Comparison of ENCODE assay signal across 1 cellular context in the genomic region with DNA sequence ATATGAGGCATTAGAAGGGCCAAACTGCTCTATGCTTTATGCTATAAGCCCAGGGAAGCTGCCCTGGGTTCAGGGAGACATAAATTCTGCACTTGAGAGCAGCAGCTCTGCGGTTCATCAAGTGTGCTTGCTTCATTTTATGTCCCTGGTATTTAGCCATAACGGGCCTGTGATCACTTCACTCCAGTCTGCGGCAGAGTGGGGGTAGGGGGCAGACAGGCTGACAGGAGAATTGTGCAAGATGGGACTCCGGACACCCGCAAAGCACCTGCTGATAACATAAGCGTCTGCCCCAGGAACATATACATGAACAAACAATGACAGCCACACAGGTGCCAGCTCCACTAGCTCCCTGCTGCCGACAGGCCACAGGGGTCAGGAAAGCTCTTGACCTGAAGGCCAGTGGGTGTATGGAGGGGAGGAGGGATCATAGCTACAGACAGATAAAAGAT.
TF ChIP-seq lines count a peak whose summit lies in the region.

No MANE protein-coding gene starts in this region.

TF ChIP-seq in HepG2, 621 proteins besides CTCF, POLR2A, EP300 and RAD21 (continued from another document and continues in another):
- TF ChIP-seq, protein P1, sequence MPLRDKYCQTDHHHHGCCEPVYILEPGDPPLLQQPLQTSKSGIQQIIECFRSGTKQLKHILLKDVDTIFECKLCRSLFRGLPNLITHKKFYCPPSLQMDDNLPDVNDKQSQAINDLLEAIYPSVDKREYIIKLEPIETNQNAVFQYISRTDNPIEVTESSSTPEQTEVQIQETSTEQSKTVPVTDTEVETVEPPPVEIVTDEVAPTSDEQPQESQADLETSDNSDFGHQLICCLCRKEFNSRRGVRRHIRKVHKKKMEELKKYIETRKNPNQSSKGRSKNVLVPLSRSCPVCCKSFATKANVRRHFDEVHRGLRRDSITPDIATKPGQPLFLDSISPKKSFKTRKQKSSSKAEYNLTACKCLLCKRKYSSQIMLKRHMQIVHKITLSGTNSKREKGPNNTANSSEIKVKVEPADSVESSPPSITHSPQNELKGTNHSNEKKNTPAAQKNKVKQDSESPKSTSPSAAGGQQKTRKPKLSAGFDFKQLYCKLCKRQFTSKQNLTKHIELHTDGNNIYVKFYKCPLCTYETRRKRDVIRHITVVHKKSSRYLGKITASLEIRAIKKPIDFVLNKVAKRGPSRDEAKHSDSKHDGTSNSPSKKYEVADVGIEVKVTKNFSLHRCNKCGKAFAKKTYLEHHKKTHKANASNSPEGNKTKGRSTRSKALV (CRISPR knock-in tag; IDR thresholded peaks at IDR 0.05), result no peak
- TF ChIP-seq ZNF510 (CRISPR knock-in tag; IDR thresholded peaks at IDR 0.05; ENCODE audit: low read depth), result no peak
- no peak for TF ChIP-seq ZC3H4 (CRISPR knock-in tag; IDR thresholded peaks at IDR 0.05; ENCODE audit: borderline replicate concordance)
- TF ChIP-seq FOXP1 (IDR thresholded peaks at IDR 0.05), result no peak
- peak; percentile 87 for TF ChIP-seq FOXP1 (CRISPR knock-in tag; IDR thresholded peaks at IDR 0.05)
- no peak for TF ChIP-seq ZBTB1 (CRISPR knock-in tag; IDR thresholded peaks at IDR 0.05; ENCODE audit: borderline replicate concordance)
- peak; percentile 95 for TF ChIP-seq ZMYM4 (CRISPR knock-in tag; IDR thresholded peaks at IDR 0.05)
- TF ChIP-seq AHDC1 (CRISPR knock-in tag; IDR thresholded peaks at IDR 0.05; ENCODE audit: borderline replicate concordance), result peak; percentile 97
- peak; percentile 85 for TF ChIP-seq ZNF501 (CRISPR knock-in tag; IDR thresholded peaks at IDR 0.05)
- peak; percentile 80; the same call in 1 of the 2 replicates for TF ChIP-seq ETV5 (CRISPR knock-in tag; IDR thresholded peaks at IDR 0.05; ENCODE audit: borderline replicate concordance)
- TF ChIP-seq, protein P2, sequence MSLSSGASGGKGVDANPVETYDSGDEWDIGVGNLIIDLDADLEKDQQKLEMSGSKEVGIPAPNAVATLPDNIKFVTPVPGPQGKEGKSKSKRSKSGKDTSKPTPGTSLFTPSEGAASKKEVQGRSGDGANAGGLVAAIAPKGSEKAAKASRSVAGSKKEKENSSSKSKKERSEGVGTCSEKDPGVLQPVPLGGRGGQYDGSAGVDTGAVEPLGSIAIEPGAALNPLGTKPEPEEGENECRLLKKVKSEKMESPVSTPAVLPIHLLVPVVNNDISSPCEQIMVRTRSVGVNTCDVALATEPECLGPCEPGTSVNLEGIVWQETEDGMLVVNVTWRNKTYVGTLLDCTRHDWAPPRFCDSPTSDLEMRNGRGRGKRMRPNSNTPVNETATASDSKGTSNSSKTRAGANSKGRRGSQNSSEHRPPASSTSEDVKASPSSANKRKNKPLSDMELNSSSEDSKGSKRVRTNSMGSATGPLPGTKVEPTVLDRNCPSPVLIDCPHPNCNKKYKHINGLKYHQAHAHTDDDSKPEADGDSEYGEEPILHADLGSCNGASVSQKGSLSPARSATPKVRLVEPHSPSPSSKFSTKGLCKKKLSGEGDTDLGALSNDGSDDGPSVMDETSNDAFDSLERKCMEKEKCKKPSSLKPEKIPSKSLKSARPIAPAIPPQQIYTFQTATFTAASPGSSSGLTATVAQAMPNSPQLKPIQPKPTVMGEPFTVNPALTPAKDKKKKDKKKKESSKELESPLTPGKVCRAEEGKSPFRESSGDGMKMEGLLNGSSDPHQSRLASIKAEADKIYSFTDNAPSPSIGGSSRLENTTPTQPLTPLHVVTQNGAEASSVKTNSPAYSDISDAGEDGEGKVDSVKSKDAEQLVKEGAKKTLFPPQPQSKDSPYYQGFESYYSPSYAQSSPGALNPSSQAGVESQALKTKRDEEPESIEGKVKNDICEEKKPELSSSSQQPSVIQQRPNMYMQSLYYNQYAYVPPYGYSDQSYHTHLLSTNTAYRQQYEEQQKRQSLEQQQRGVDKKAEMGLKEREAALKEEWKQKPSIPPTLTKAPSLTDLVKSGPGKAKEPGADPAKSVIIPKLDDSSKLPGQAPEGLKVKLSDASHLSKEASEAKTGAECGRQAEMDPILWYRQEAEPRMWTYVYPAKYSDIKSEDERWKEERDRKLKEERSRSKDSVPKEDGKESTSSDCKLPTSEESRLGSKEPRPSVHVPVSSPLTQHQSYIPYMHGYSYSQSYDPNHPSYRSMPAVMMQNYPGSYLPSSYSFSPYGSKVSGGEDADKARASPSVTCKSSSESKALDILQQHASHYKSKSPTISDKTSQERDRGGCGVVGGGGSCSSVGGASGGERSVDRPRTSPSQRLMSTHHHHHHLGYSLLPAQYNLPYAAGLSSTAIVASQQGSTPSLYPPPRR (CRISPR knock-in tag; IDR thresholded peaks at IDR 0.05; ENCODE audit: borderline replicate concordance), result peak; percentile 98
- peak; percentile 90 for TF ChIP-seq NFKBIZ (CRISPR knock-in tag; IDR thresholded peaks at IDR 0.05)
- peak; percentile 55; the same call in 1 of the 2 replicates for TF ChIP-seq NFYB (CRISPR knock-in tag; IDR thresholded peaks at IDR 0.05)
- no peak for TF ChIP-seq ZNF891 (CRISPR knock-in tag; IDR thresholded peaks at IDR 0.05)
- TF ChIP-seq ZBTB8A (CRISPR knock-in tag; IDR thresholded peaks at IDR 0.05; ENCODE audit: borderline replicate concordance, low read depth), result no peak
- TF ChIP-seq, protein P3, sequence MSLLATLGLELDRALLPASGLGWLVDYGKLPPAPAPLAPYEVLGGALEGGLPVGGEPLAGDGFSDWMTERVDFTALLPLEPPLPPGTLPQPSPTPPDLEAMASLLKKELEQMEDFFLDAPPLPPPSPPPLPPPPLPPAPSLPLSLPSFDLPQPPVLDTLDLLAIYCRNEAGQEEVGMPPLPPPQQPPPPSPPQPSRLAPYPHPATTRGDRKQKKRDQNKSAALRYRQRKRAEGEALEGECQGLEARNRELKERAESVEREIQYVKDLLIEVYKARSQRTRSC (CRISPR knock-in tag; IDR thresholded peaks at IDR 0.05; ENCODE audit: low read depth), result no peak
- peak; percentile 91 for TF ChIP-seq TARDBP (CRISPR knock-in tag; IDR thresholded peaks at IDR 0.05)
- peak; percentile 73 for TF ChIP-seq ZFP91 (CRISPR knock-in tag; IDR thresholded peaks at IDR 0.05; ENCODE audit: borderline replicate concordance)
- peak; percentile 99 for TF ChIP-seq TBX2 (CRISPR knock-in tag; IDR thresholded peaks at IDR 0.05; ENCODE audit: borderline replicate concordance)
- TF ChIP-seq MAFF (IDR thresholded peaks at IDR 0.05; ENCODE audit: low read depth, low read length), result 0 out of 2 replicates have a peak, but pooled peaks have one; percentile 4
- TF ChIP-seq ATF6 (CRISPR knock-in tag; conservative IDR thresholded peaks at IDR 0.05), result no peak
- peak; percentile 93 for TF ChIP-seq TFAP4 (IDR thresholded peaks at IDR 0.05; ENCODE audit: borderline replicate concordance, low read depth)
- peak; percentile 51; the same call in 1 of the 2 replicates for TF ChIP-seq ZNF784 (CRISPR knock-in tag; IDR thresholded peaks at IDR 0.05; ENCODE audit: borderline replicate concordance)
- no peak for TF ChIP-seq CCDC6 (CRISPR knock-in tag; IDR thresholded peaks at IDR 0.05)
- peak; percentile 82; the same call in 1 of the 2 replicates for TF ChIP-seq ZNF512B (CRISPR knock-in tag; IDR thresholded peaks at IDR 0.05; ENCODE audit: borderline replicate concordance)
- TF ChIP-seq ZNF207 (IDR thresholded peaks at IDR 0.05; ENCODE audit: borderline replicate concordance), result no peak
- TF ChIP-seq ZNF780A (CRISPR knock-in tag; IDR thresholded peaks at IDR 0.05), result 0 out of 2 replicates have a peak, but pooled peaks have one; percentile 69
- TF ChIP-seq ZMYM3 (CRISPR knock-in tag; IDR thresholded peaks at IDR 0.05), result peak; percentile 76; the same call in 1 of the 2 replicates
